ENCODE assay signal across 14 cellular contexts in the genomic region with DNA sequence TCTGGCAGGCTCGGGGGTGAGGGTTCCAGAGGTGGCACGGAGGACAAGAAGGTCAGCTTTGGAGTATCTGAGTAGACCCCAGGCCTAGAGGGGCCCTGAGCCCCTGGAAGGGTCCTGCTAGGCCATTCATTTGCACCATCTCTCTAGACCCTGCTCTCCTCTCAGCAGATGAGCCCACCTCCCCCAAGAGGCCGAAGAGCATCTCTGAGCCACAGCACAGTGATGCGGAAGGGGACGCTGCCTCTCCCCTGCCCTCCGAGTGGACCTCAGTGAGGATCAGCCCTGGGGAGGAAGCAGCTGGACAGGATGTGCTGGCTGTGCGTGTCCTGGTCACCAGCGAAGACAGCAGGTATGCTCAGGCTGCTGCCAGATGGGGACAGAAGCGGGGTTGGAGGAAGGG.
DNase-seq lines count a peak whose midpoint lies in the region; ATAC-seq and TF ChIP-seq lines count a peak whose summit lies in the region.
"Had no signal": no experiment of that assay in that cellular context is flagged by ENCODE, and none has a peak within 500 bp of the region (broad histone marks: within the 10 kb centered on the region; RNA-seq: fewer than 3 reads in every experiment).

No MANE protein-coding gene starts in this region.

- POLR2A ChIA-PET in activated CD4-positive, alpha-beta memory T cell treated with anti-CD3 and anti-CD28 coated beads for 36 hours (lab: Charles Lee) = no interaction called here
- POLR2A ChIA-PET in activated CD4-positive, alpha-beta memory T cell treated with anti-CD3 and anti-CD28 coated beads, Interleukin-2, amount 10 ng/mL, durations not matched to agents 7 days and 5 days (lab: Charles Lee) = no interaction called here

- H3K4me1 Mint-ChIP-seq in activated CD4-positive, alpha-beta memory T cell treated with anti-CD3 and anti-CD28 coated beads for 36 hours (ENCODE audit: low read depth) = peaks cover 4% of the 10 kb centered on the region
- H3K4me1 Mint-ChIP-seq in activated CD4-positive, alpha-beta memory T cell treated with anti-CD3 and anti-CD28 coated beads, Interleukin-2, amount 10 ng/mL, durations not matched to agents 7 days and 5 days = no peaks in the 10 kb centered on the region
- H3K4me1 Mint-ChIP-seq: CD8-positive, alpha-beta memory T cell had no signal

- no peaks in the 10 kb centered on the region for H3K36me3 Mint-ChIP-seq in activated CD4-positive, alpha-beta memory T cell treated with anti-CD3 and anti-CD28 coated beads for 36 hours
- H3K36me3 Mint-ChIP-seq in activated CD4-positive, alpha-beta memory T cell treated with anti-CD3 and anti-CD28 coated beads, Interleukin-2, amount 10 ng/mL, durations not matched to agents 7 days and 5 days (ENCODE audit: low read depth) = no peaks in the 10 kb centered on the region
- H3K36me3 Mint-ChIP-seq: CD8-positive, alpha-beta memory T cell had no signal

- no peak overlapping the region for H3K27ac Mint-ChIP-seq in activated CD4-positive, alpha-beta memory T cell treated with anti-CD3 and anti-CD28 coated beads for 36 hours
- H3K27ac Mint-ChIP-seq in activated CD4-positive, alpha-beta memory T cell treated with anti-CD3 and anti-CD28 coated beads, Interleukin-2, amount 10 ng/mL, durations not matched to agents 7 days and 5 days = no peak overlapping the region

- no peak overlapping the region for H3K4me3 Mint-ChIP-seq in activated CD4-positive, alpha-beta memory T cell treated with anti-CD3 and anti-CD28 coated beads for 36 hours
- no peak overlapping the region for H3K4me3 Mint-ChIP-seq in activated CD4-positive, alpha-beta memory T cell treated with anti-CD3 and anti-CD28 coated beads, Interleukin-2, amount 10 ng/mL, durations not matched to agents 7 days and 5 days
- H3K4me3 Mint-ChIP-seq: CD8-positive, alpha-beta memory T cell had no signal

- ATAC-seq in HG03520 (IDR thresholded peaks at IDR 0.05; ENCODE audit: unreplicated experiment) (no peak), GM18873 (IDR thresholded peaks at IDR 0.05; ENCODE audit: low FRiP score, unreplicated experiment) (no peak)
- ATAC-seq: GM12878, Panc1 had no signal

- intact Hi-C loops in activated CD4-positive, alpha-beta memory T cell treated with anti-CD3 and anti-CD28 coated beads for 36 hours (cut with micrococcal nuclease) = no loop called here
- intact Hi-C loops in posterior vena cava (cut with DNase I) = loop anchor here (10.0 kb wide), 3 partner anchors 181 to 471 kb away; no protein-coding TSS in a partner anchor

- no peak overlapping the region for H3K27ac ChIP-seq in coronary artery
- H3K27ac ChIP-seq: BLaER1 treated with 17β-estradiol and CSF1 and Interleukin-3, amounts not matched to agents 10 nM and 100 nM had no signal

- CTCF ChIA-PET in activated CD4-positive, alpha-beta memory T cell treated with anti-CD3 and anti-CD28 coated beads for 36 hours (lab: Charles Lee) = interaction anchor here (12.0 kb wide), 1 partner anchor 227 kb away, joined by 418 read pairs; no protein-coding TSS in a partner anchor
- CTCF ChIA-PET in activated CD4-positive, alpha-beta memory T cell treated with anti-CD3 and anti-CD28 coated beads, Interleukin-2, amount 10 ng/mL, durations not matched to agents 7 days and 5 days (lab: Charles Lee) = no interaction called here

- no peak for TF ChIP-seq CTCF in coronary artery (IDR thresholded peaks at IDR 0.05)

- no peak overlapping the region for H3K4me3 ChIP-seq in coronary artery
- H3K4me3 ChIP-seq: BLaER1 treated with 17β-estradiol and CSF1 and Interleukin-3, amounts not matched to agents 10 nM and 100 nM; GM12878 had no signal

- H3K27me3 Mint-ChIP-seq in activated CD4-positive, alpha-beta memory T cell treated with anti-CD3 and anti-CD28 coated beads for 36 hours = no peaks in the 10 kb centered on the region
- H3K27me3 Mint-ChIP-seq in activated CD4-positive, alpha-beta memory T cell treated with anti-CD3 and anti-CD28 coated beads, Interleukin-2, amount 10 ng/mL, durations not matched to agents 7 days and 5 days = no peaks in the 10 kb centered on the region
- H3K27me3 Mint-ChIP-seq: CD8-positive, alpha-beta memory T cell had no signal

- no peaks in the 10 kb centered on the region for H3K9me3 Mint-ChIP-seq in activated CD4-positive, alpha-beta memory T cell treated with anti-CD3 and anti-CD28 coated beads for 36 hours
- H3K9me3 Mint-ChIP-seq in activated CD4-positive, alpha-beta memory T cell treated with anti-CD3 and anti-CD28 coated beads, Interleukin-2, amount 10 ng/mL, durations not matched to agents 7 days and 5 days = no peaks in the 10 kb centered on the region
- H3K9me3 Mint-ChIP-seq: CD8-positive, alpha-beta memory T cell had no signal

- peak; percentile 7 for DNase-seq in activated CD4-positive, alpha-beta memory T cell treated with anti-CD3 and anti-CD28 coated beads for 36 hours
- DNase-seq in activated CD4-positive, alpha-beta memory T cell treated with anti-CD3 and anti-CD28 coated beads, Interleukin-2, amount 10 ng/mL, durations not matched to agents 7 days and 5 days = no peak
- DNase-seq in DMS53 (lab: John Stamatoyannopoulos, UW) (peak; percentile 62), coronary artery (ENCODE audit: low spot score) (peak; percentile 54), posterior vena cava (ENCODE audit: low spot score) (peak; percentile 59), cerebellar nuclear complex (lab: John Stamatoyannopoulos, UW) (no peak)
- DNase-seq: GDM1, KG1 had no signal

Comparison
In these comparisons a context has a peak if more than half of its experiments do, and no peak if none do; other contexts are left out.
1. DNase-seq: peak in activated CD4-positive, alpha-beta memory T cell treated with anti-CD3 and anti-CD28 coated beads for 36 hours (single experiment), DMS53 (single experiment), coronary artery (single experiment) and posterior vena cava (single experiment); none in activated CD4-positive, alpha-beta memory T cell treated with anti-CD3 and anti-CD28 coated beads, Interleukin-2, amount 10 ng/mL, durations not matched to agents 7 days and 5 days (single experiment) and cerebellar nuclear complex (0 of 2).